Comparison of ENCODE assay signal across 16 cellular contexts in genomic region chr1:45730075-45730779, GRCh38. TPM values are rescaled to one million over a fixed set of nuclear protein-coding genes. Genes with fewer than 3 reads are reported as not detected.
DNase-seq lines count a peak whose midpoint lies in the region; ATAC-seq and TF ChIP-seq lines count a peak whose summit lies in the region.
"Had no signal": no experiment of that assay in that cellular context is flagged by ENCODE, and none has a peak within 500 bp of the region (broad histone marks: within the 10 kb centered on the region; RNA-seq: fewer than 3 reads in every experiment).

No MANE protein-coding gene starts in this region.

- no peaks in the 10 kb centered on the region for H3K27me3 ChIP-seq in gastrocnemius medialis
- H3K27me3 ChIP-seq: pancreas, spleen had no signal

- H3K4me3 ChIP-seq in gastrocnemius medialis, result no peak overlapping the region
- H3K4me3 ChIP-seq: HAP-1, pancreas, spleen had no signal

- no peaks in the 10 kb centered on the region for H3K9me3 ChIP-seq in gastrocnemius medialis
- H3K9me3 ChIP-seq: HAP-1, pancreas, spleen had no signal

- TF ChIP-seq CTCF in RWPE1 (conservative IDR thresholded peaks at IDR 0.05; ENCODE audit: low read depth) (no peak), gastrocnemius medialis (IDR thresholded peaks at IDR 0.05 in 4 of 5, conservative IDR thresholded peaks at IDR 0.05 in 1 of 5) (no peak)

- ATAC-seq in left colon, result peak; percentile 52
- no peak for ATAC-seq in GM19455 (IDR thresholded peaks at IDR 0.05; ENCODE audit: unreplicated experiment)
- no peak for ATAC-seq in gastrocnemius medialis
- ATAC-seq: stimulated activated naive CD8-positive, alpha-beta T cell treated with anti-CD3 and anti-CD28 coated beads, Interleukin-15, amount 100 ng/mL, for 72 hours had no signal

- H3K36me3 ChIP-seq in gastrocnemius medialis, result peaks cover 0 to 10% of the 10 kb centered on the region in 2 donors
- H3K36me3 ChIP-seq: HAP-1, pancreas had no signal

- intact Hi-C loops in left colon (cut with DNase I, micrococcal nuclease) (no loop called here), gastrocnemius medialis (cut with DNase I; ENCODE audit: low total_unique reads) (no loop called here)

- peak; percentile 14 to 29 for DNase-seq in AML-193 (lab: John Stamatoyannopoulos, UW)
- DNase-seq in KBM-7, result peak; percentile 9
- DNase-seq in RWPE1 (ENCODE audit: low spot score), result peak; percentile 27
- no peak for DNase-seq in left colon
- DNase-seq in HK-2 (ENCODE audit: unreplicated experiment), result no peak
- no peak for DNase-seq in stimulated activated CD8-positive, alpha-beta memory T cell treated with anti-CD3 and anti-CD28 coated beads, Interleukin-4, amount 100 ng/mL, for 48 hours
- no peak for DNase-seq in gastrocnemius medialis
- DNase-seq: activated naive CD4-positive, alpha-beta T cell; effector CD8-positive, alpha-beta T cell; foreskin melanocyte; NCI-H2081 treated with DMSO at 0.1 percent for 48 hours; pancreas; spleen; stimulated activated naive CD8-positive, alpha-beta T cell treated with anti-CD3 and anti-CD28 coated beads, Interleukin-15, amount 100 ng/mL, for 72 hours had no signal

- CTCF ChIA-PET in RWPE1 (lab: Yijun Ruan, JAX), result no interaction called here

- in situ Hi-C loops in KBM-7 (cut with MboI; ENCODE audit: low pct_unique_long_range_greater_than_20kb, low sequenced_read_pairs) (no loop called here), gastrocnemius medialis (cut with MboI; ENCODE audit: low sequenced_read_pairs in 4 of 4) (no loop called here)

- no peak overlapping the region for H3K27ac ChIP-seq in RWPE1
- H3K27ac ChIP-seq in gastrocnemius medialis, result no peak overlapping the region
- H3K27ac ChIP-seq: pancreas, spleen had no signal

- POLR2A ChIA-PET in RWPE1 (lab: Yijun Ruan, JAX; ENCODE audit: low non-redundant PET), result no interaction called here

- TF ChIP-seq POLR2A in gastrocnemius medialis (IDR thresholded peaks at IDR 0.05), result no peak

- H3K4me1 ChIP-seq in gastrocnemius medialis, result peaks cover 6 to 13% of the 10 kb centered on the region in 2 donors
- H3K4me1 ChIP-seq: HAP-1, pancreas had no signal

RNA-seq across cellular contexts. Expression of gene IPP, which starts 20.2 kb away (rescaled TPM):
- total RNA-seq in left colon, result 10 to 100 TPM; 18.8 to 20.1 TPM
- 10 to 100 TPM in 1 of 4 donors, 1 to 10 TPM in 3; 5.6 to 11.7 (median 7.1) TPM for total RNA-seq in gastrocnemius medialis

RNA-seq across cellular contexts. Expression of gene TMEM69, which starts 42.2 kb away (rescaled TPM):
- 10 to 100 TPM; 20.1 to 25.5 TPM for total RNA-seq in left colon
- total RNA-seq in gastrocnemius medialis, result 10 to 100 TPM; 19.5 to 32.0 (median 22.0) TPM

RNA-seq across cellular contexts. Expression of gene GPBP1L1, which starts 43.9 kb away (rescaled TPM):
- total RNA-seq in left colon, result 100 to 1,000 TPM; 193 to 195 TPM
- total RNA-seq in gastrocnemius medialis, result 10 to 100 TPM; 58.5 to 99.5 (median 81.8) TPM

Comparison
In these comparisons a context has a peak if more than half of its experiments do, and no peak if none do; other contexts are left out.
1. DNase-seq: peak in AML-193 (2 of 2), KBM-7 (single experiment) and RWPE1 (single experiment); none in left colon (0 of 2), HK-2 (single experiment), stimulated activated CD8-positive, alpha-beta memory T cell treated with anti-CD3 and anti-CD28 coated beads, Interleukin-4, amount 100 ng/mL, for 48 hours (single experiment) and gastrocnemius medialis (0 of 2).